ENCODE assay signal across 1 cellular context in the genomic region with DNA sequence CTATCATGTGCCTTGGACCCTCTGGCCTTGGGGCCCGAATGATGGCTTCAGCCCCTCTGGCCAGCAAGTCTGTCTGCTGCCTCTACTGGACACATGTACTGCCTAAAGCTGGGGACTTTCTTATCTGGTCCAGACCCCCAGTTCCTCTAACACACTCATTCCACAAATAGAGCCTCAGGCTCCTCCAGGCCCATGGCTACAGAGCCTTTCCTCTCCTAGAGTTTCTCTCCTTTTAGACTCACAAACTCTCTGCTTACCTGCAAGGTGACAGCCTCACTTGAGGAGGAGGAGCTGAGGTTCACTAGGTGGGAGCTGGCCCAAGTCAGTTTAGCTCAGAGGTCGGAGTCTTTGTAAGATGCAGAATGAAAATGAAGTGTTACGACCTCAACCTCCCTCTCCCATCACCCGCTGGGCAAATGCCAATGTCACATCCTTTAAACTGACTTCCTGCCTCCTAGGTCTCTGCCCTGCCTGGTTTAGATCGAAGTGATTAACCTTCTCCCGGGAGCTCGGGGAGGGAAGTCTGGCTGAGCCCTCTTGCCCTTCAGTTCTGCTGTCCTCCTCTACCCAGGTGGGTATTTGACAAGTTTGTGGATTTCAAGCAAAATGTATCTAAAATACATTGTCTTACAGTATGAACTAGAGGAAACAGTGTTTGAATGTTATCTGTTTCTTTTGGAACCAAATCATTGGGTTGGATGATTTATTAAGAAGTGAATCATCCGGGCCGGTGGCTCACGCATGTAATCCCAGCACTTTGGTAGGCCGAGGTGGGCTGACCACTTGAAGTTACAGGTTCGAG.
TF ChIP-seq lines count a peak whose summit lies in the region.

No MANE protein-coding gene starts in this region.

TF ChIP-seq in HepG2, 621 proteins besides CTCF, POLR2A, EP300 and RAD21 (continued from another document):
- TF ChIP-seq, protein P1, sequence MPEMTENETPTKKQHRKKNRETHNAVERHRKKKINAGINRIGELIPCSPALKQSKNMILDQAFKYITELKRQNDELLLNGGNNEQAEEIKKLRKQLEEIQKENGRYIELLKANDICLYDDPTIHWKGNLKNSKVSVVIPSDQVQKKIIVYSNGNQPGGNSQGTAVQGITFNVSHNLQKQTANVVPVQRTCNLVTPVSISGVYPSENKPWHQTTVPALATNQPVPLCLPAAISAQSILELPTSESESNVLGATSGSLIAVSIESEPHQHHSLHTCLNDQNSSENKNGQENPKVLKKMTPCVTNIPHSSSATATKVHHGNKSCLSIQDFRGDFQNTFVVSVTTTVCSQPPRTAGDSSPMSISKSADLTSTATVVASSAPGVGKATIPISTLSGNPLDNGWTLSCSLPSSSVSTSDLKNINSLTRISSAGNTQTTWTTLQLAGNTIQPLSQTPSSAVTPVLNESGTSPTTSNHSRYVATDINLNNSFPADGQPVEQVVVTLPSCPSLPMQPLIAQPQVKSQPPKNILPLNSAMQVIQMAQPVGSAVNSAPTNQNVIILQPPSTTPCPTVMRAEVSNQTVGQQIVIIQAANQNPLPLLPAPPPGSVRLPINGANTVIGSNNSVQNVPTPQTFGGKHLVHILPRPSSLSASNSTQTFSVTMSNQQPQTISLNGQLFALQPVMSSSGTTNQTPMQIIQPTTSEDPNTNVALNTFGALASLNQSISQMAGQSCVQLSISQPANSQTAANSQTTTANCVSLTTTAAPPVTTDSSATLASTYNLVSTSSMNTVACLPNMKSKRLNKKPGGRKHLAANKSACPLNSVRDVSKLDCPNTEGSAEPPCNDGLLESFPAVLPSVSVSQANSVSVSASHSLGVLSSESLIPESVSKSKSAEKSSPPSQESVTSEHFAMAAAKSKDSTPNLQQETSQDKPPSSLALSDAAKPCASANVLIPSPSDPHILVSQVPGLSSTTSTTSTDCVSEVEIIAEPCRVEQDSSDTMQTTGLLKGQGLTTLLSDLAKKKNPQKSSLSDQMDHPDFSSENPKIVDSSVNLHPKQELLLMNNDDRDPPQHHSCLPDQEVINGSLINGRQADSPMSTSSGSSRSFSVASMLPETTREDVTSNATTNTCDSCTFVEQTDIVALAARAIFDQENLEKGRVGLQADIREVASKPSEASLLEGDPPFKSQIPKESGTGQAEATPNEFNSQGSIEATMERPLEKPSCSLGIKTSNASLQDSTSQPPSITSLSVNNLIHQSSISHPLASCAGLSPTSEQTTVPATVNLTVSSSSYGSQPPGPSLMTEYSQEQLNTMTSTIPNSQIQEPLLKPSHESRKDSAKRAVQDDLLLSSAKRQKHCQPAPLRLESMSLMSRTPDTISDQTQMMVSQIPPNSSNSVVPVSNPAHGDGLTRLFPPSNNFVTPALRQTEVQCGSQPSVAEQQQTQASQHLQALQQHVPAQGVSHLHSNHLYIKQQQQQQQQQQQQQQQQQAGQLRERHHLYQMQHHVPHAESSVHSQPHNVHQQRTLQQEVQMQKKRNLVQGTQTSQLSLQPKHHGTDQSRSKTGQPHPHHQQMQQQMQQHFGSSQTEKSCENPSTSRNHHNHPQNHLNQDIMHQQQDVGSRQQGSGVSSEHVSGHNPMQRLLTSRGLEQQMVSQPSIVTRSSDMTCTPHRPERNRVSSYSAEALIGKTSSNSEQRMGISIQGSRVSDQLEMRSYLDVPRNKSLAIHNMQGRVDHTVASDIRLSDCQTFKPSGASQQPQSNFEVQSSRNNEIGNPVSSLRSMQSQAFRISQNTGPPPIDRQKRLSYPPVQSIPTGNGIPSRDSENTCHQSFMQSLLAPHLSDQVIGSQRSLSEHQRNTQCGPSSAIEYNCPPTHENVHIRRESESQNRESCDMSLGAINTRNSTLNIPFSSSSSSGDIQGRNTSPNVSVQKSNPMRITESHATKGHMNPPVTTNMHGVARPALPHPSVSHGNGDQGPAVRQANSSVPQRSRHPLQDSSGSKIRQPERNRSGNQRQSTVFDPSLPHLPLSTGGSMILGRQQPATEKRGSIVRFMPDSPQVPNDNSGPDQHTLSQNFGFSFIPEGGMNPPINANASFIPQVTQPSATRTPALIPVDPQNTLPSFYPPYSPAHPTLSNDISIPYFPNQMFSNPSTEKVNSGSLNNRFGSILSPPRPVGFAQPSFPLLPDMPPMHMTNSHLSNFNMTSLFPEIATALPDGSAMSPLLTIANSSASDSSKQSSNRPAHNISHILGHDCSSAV (CRISPR knock-in tag; IDR thresholded peaks at IDR 0.05; ENCODE audit: borderline replicate concordance) = no peak
- TF ChIP-seq HNRNPL (IDR thresholded peaks at IDR 0.05; ENCODE audit: low read depth, low read length) (no peak), PAWR (CRISPR knock-in tag; IDR thresholded peaks at IDR 0.05; ENCODE audit: borderline replicate concordance) (no peak), NCOA2 (CRISPR knock-in tag; IDR thresholded peaks at IDR 0.05) (no peak), BORCS8-MEF2B (CRISPR knock-in tag; IDR thresholded peaks at IDR 0.05) (no peak), ZNF644 (CRISPR knock-in tag; IDR thresholded peaks at IDR 0.05; ENCODE audit: low read depth) (no peak)
- TF ChIP-seq, protein P2, sequence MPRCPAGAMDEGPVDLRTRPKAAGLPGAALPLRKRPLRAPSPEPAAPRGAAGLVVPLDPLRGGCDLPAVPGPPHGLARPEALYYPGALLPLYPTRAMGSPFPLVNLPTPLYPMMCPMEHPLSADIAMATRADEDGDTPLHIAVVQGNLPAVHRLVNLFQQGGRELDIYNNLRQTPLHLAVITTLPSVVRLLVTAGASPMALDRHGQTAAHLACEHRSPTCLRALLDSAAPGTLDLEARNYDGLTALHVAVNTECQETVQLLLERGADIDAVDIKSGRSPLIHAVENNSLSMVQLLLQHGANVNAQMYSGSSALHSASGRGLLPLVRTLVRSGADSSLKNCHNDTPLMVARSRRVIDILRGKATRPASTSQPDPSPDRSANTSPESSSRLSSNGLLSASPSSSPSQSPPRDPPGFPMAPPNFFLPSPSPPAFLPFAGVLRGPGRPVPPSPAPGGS (CRISPR knock-in tag; IDR thresholded peaks at IDR 0.05) = no peak
- TF ChIP-seq, protein P3, sequence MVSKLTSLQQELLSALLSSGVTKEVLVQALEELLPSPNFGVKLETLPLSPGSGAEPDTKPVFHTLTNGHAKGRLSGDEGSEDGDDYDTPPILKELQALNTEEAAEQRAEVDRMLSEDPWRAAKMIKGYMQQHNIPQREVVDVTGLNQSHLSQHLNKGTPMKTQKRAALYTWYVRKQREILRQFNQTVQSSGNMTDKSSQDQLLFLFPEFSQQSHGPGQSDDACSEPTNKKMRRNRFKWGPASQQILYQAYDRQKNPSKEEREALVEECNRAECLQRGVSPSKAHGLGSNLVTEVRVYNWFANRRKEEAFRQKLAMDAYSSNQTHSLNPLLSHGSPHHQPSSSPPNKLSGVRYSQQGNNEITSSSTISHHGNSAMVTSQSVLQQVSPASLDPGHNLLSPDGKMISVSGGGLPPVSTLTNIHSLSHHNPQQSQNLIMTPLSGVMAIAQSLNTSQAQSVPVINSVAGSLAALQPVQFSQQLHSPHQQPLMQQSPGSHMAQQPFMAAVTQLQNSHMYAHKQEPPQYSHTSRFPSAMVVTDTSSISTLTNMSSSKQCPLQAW (CRISPR knock-in tag; IDR thresholded peaks at IDR 0.05) = no peak
